18 cellular contexts compared by ENCODE assay signal in the genomic region with DNA sequence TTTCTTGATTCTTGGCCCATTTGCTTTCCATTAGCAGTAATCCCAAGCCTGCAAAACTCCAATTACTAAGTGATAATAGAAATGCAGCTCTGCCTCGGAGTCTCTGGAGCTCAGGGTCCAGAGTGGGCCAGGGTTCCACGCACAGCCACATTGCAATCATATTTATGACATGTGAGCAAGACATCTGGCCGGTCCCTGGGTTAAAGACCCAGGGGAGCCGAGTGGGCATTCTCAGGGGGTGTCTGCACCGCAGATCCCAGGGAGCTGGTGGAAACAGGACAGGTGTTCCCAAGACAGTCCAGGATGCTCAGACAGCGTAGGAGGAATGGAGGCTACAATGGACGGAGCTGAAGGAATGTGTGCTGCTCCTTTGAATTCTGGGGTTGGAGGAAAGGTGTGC. TPM values are rescaled to one million over a fixed set of nuclear protein-coding genes. Genes with fewer than 3 reads are reported as not detected.
DNase-seq lines count a peak whose midpoint lies in the region; ATAC-seq and TF ChIP-seq lines count a peak whose summit lies in the region.
"Had no signal": no experiment of that assay in that cellular context is flagged by ENCODE, and none has a peak within 500 bp of the region (broad histone marks: within the 10 kb centered on the region; RNA-seq: fewer than 3 reads in every experiment).

No MANE protein-coding gene starts in this region.

- H3K27ac Mint-ChIP-seq in activated naive CD4-positive, alpha-beta T cell treated with anti-CD3 and anti-CD28 coated beads, Interleukin-2, amount 50 U/mL, for 72 hours, result peak overlapping the region; percentile 34 to 72
- no peak overlapping the region for H3K27ac Mint-ChIP-seq in activated naive CD4-positive, alpha-beta T cell treated with anti-CD3 and anti-CD28 coated beads for 36 hours
- H3K27ac Mint-ChIP-seq: CD8-positive, alpha-beta T cell; HFFc6 had no signal

- H3K27me3 ChIP-seq in neural cell (ENCODE audit: insufficient read depth, low read depth, low read length) (no peaks in the 10 kb centered on the region), adrenal gland (no peaks in the 10 kb centered on the region)
- H3K27me3 ChIP-seq: BLaER1 had no signal

- ATAC-seq in activated naive CD4-positive, alpha-beta T cell treated with anti-CD3 and anti-CD28 coated beads, Interleukin-2, amount 50 U/mL, for 72 hours, result no peak
- no peak for ATAC-seq in sciatic nerve
- ATAC-seq: CD8-positive, alpha-beta T cell; HCT116; HepG2 had no signal

- H3K4me1 Mint-ChIP-seq in activated naive CD4-positive, alpha-beta T cell treated with anti-CD3 and anti-CD28 coated beads for 36 hours (ENCODE audit: low read depth), result no peaks in the 10 kb centered on the region

- no peak for DNase-seq in activated naive CD4-positive, alpha-beta T cell treated with anti-CD3 and anti-CD28 coated beads, Interleukin-2, amount 50 U/mL, for 72 hours (ENCODE audit: low spot score in 2 of 2)
- no peak for DNase-seq in activated naive CD4-positive, alpha-beta T cell treated with anti-CD3 and anti-CD28 coated beads for 36 hours
- DNase-seq in sciatic nerve (ENCODE audit: low spot score), result peak; percentile 25
- DNase-seq in NCI-H526 (lab: John Stamatoyannopoulos, UW), result no peak
- no peak for DNase-seq in kidney tubule cell (ENCODE audit: low spot score)
- DNase-seq in adrenal gland, result no peak
- DNase-seq in CD1c-positive myeloid dendritic cell (ENCODE audit: extremely low spot score), result no peak
- DNase-seq: 8988T; Calu3; CD8-positive, alpha-beta T cell; GF-D8; GOT3; HFFc6 had no signal

- intact Hi-C loops in activated naive CD4-positive, alpha-beta T cell treated with anti-CD3 and anti-CD28 coated beads for 36 hours (cut with micrococcal nuclease), result no loop called here
- intact Hi-C loops in sciatic nerve (cut with DNase I) (no loop called here), adrenal gland (cut with DNase I) (no loop called here)

- H3K9me3 ChIP-seq in neural cell (ENCODE audit: low read length) (no peaks in the 10 kb centered on the region), adrenal gland (replicated peaks in 1 of 3) (no peaks in the 10 kb centered on the region)
- H3K9me3 ChIP-seq: BLaER1 had no signal

- H3K79me2 ChIP-seq in neural cell (replicated peaks; ENCODE audit: insufficient read depth, low read length), result no peaks in the 10 kb centered on the region

- TF ChIP-seq POLR2A in adrenal gland (IDR thresholded peaks at IDR 0.05), result no peak

- no peak for TF ChIP-seq CTCF in neural cell (IDR thresholded peaks at IDR 0.05; ENCODE audit: poor library complexity, severe bottlenecking)
- no peak for TF ChIP-seq CTCF in adrenal gland (IDR thresholded peaks at IDR 0.05)

- H3K4me2 ChIP-seq in neural cell (ENCODE audit: low read length), result no peak overlapping the region

- H3K27me3 Mint-ChIP-seq in activated naive CD4-positive, alpha-beta T cell treated with anti-CD3 and anti-CD28 coated beads for 36 hours (ENCODE audit: low read depth), result no peaks in the 10 kb centered on the region

- no peaks in the 10 kb centered on the region for H4K20me1 ChIP-seq in neural cell (ENCODE audit: insufficient read depth)
- H4K20me1 ChIP-seq: BLaER1 had no signal

- no peaks in the 10 kb centered on the region for H3K36me3 ChIP-seq in neural cell (ENCODE audit: insufficient read depth, low read length)
- H3K36me3 ChIP-seq in adrenal gland (replicated peaks in 1 of 2), result no peaks in the 10 kb centered on the region

- H3K36me3 Mint-ChIP-seq in activated naive CD4-positive, alpha-beta T cell treated with anti-CD3 and anti-CD28 coated beads, Interleukin-2, amount 50 U/mL, for 72 hours, result peaks cover 0 to 25% of the 10 kb centered on the region in 2 donors
- H3K36me3 Mint-ChIP-seq in activated naive CD4-positive, alpha-beta T cell treated with anti-CD3 and anti-CD28 coated beads for 36 hours (ENCODE audit: low read depth), result peaks cover 32% of the 10 kb centered on the region

- H3F3A ChIP-seq in neural cell (ENCODE audit: insufficient read depth, low read length, poor library complexity, severe bottlenecking), result no peaks in the 10 kb centered on the region

- H3K27ac ChIP-seq in neural cell (ENCODE audit: low read length), result peak overlapping the region; percentile 36
- no peak overlapping the region for H3K27ac ChIP-seq in adrenal gland
- H3K27ac ChIP-seq: BLaER1 had no signal

- H3K4me3 ChIP-seq in neural cell (ENCODE audit: low read length) (no peak overlapping the region), adrenal gland (no peak overlapping the region)
- H3K4me3 ChIP-seq: BLaER1 had no signal

- TF ChIP-seq EP300 in neural cell (conservative IDR thresholded peaks at IDR 0.05; ENCODE audit: poor library complexity, severe bottlenecking), result no peak

- 88 to 97% (median 90%) methylated on average over 5 to 7 of the region's 7 CpGs for WGBS in adrenal gland, 4 donors

- H3K9ac ChIP-seq in neural cell (ENCODE audit: low read length), result no peak overlapping the region
- H3K9ac ChIP-seq: BLaER1 had no signal

- H3K9me3 Mint-ChIP-seq in activated naive CD4-positive, alpha-beta T cell treated with anti-CD3 and anti-CD28 coated beads, Interleukin-2, amount 50 U/mL, for 72 hours, result no peaks in the 10 kb centered on the region
- H3K9me3 Mint-ChIP-seq in activated naive CD4-positive, alpha-beta T cell treated with anti-CD3 and anti-CD28 coated beads for 36 hours, result no peaks in the 10 kb centered on the region
- H3K9me3 Mint-ChIP-seq: CD8-positive, alpha-beta T cell; HFFc6 had no signal

- H3K4me3 Mint-ChIP-seq in activated naive CD4-positive, alpha-beta T cell treated with anti-CD3 and anti-CD28 coated beads for 36 hours, result no peak overlapping the region
- H3K4me3 Mint-ChIP-seq: CD14-positive monocyte; CD8-positive, alpha-beta T cell; HFFc6 had no signal

- no peak overlapping the region for H2AFZ ChIP-seq in neural cell (ENCODE audit: low read depth, low read length)

- H3K9me2 ChIP-seq in neural cell (ENCODE audit: insufficient read depth, low read length), result no peaks in the 10 kb centered on the region

- CTCF ChIA-PET in activated naive CD4-positive, alpha-beta T cell treated with anti-CD3 and anti-CD28 coated beads for 36 hours (lab: Charles Lee), result no interaction called here

- peaks cover 0 to 20% of the 10 kb centered on the region in 2 donors for H3K4me1 ChIP-seq in adrenal gland (replicated peaks in 1 of 2)

- no peak for TF ChIP-seq RAD21 in neural cell (conservative IDR thresholded peaks at IDR 0.05)

TF ChIP-seq in neural cell, 6 proteins besides CTCF, POLR2A, EP300 and RAD21:
- no peak for TF ChIP-seq MXI1 (conservative IDR thresholded peaks at IDR 0.05; ENCODE audit: poor library complexity, severe bottlenecking)
- no peak for TF ChIP-seq EZH2 (IDR thresholded peaks at IDR 0.05; ENCODE audit: borderline replicate concordance, insufficient read depth, low read length, poor library complexity, severe bottlenecking)
- no peak for TF ChIP-seq POLR2AphosphoS5 (IDR thresholded peaks at IDR 0.05)
- TF ChIP-seq, protein P1, sequence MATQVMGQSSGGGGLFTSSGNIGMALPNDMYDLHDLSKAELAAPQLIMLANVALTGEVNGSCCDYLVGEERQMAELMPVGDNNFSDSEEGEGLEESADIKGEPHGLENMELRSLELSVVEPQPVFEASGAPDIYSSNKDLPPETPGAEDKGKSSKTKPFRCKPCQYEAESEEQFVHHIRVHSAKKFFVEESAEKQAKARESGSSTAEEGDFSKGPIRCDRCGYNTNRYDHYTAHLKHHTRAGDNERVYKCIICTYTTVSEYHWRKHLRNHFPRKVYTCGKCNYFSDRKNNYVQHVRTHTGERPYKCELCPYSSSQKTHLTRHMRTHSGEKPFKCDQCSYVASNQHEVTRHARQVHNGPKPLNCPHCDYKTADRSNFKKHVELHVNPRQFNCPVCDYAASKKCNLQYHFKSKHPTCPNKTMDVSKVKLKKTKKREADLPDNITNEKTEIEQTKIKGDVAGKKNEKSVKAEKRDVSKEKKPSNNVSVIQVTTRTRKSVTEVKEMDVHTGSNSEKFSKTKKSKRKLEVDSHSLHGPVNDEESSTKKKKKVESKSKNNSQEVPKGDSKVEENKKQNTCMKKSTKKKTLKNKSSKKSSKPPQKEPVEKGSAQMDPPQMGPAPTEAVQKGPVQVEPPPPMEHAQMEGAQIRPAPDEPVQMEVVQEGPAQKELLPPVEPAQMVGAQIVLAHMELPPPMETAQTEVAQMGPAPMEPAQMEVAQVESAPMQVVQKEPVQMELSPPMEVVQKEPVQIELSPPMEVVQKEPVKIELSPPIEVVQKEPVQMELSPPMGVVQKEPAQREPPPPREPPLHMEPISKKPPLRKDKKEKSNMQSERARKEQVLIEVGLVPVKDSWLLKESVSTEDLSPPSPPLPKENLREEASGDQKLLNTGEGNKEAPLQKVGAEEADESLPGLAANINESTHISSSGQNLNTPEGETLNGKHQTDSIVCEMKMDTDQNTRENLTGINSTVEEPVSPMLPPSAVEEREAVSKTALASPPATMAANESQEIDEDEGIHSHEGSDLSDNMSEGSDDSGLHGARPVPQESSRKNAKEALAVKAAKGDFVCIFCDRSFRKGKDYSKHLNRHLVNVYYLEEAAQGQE (IDR thresholded peaks at IDR 0.05; ENCODE audit: borderline replicate concordance), result no peak
- TF ChIP-seq SMC3 (conservative IDR thresholded peaks at IDR 0.05; ENCODE audit: poor library complexity), result no peak
- no peak for TF ChIP-seq TAF1 (IDR thresholded peaks at IDR 0.05; ENCODE audit: low read depth)

RNA-seq across cellular contexts. Expression of a gene that starts 41.2 kb away (rescaled TPM):
- 100 to 1,000 TPM in 1 of 2 donors, 10 to 100 TPM in 1; 90.6 to 109 TPM for total RNA-seq in activated naive CD4-positive, alpha-beta T cell treated with anti-CD3 and anti-CD28 coated beads, Interleukin-2, amount 50 U/mL, for 72 hours
- 100 to 1,000 TPM; 137 to 152 TPM for total RNA-seq in activated naive CD4-positive, alpha-beta T cell treated with anti-CD3 and anti-CD28 coated beads for 36 hours
- polyA plus RNA-seq in neural cell (26.4 and 26.9 TPM in 2 replicates), adrenal gland (100 to 1,000 TPM in 2 of 3 donors, 10 to 100 TPM in 1; 54.5 to 164 (median 102) TPM)
- 19.2 and 22.5 TPM in 2 replicates for polyA minus RNA-seq in neural cell
- total RNA-seq in sciatic nerve (85.2 TPM), adrenal gland (100 to 1,000 TPM in 6 of 8 donors, 10 to 100 TPM in 2; 70.0 to 254 (median 126) TPM)
